ENCODE assay signal across 1 cellular context in genomic region chr18:74310411-74310810, GRCh38.
TF ChIP-seq lines count a peak whose summit lies in the region.

No MANE protein-coding gene starts in this region.

TF ChIP-seq in GM23338, 12 proteins besides CTCF, POLR2A, EP300 and RAD21 (continued from another document):
- TF ChIP-seq EZH2phosphoT487 (IDR thresholded peaks at IDR 0.05; ENCODE audit: unreplicated experiment) (no peak), JUNB (IDR thresholded peaks at IDR 0.05; ENCODE audit: unreplicated experiment) (no peak), POLR2AphosphoS5 (IDR thresholded peaks at IDR 0.05; ENCODE audit: low read depth) (no peak), ZNF331 (CRISPR knock-in tag; IDR thresholded peaks at IDR 0.05; ENCODE audit: low read depth) (no peak), NANOG (IDR thresholded peaks at IDR 0.05; ENCODE audit: borderline replicate concordance) (no peak), ETS1 (IDR thresholded peaks at IDR 0.05) (no peak), REST (IDR thresholded peaks at IDR 0.05; ENCODE audit: unreplicated experiment) (no peak)
